Comparison of ENCODE assay signal across 8 cellular contexts in the genomic region with DNA sequence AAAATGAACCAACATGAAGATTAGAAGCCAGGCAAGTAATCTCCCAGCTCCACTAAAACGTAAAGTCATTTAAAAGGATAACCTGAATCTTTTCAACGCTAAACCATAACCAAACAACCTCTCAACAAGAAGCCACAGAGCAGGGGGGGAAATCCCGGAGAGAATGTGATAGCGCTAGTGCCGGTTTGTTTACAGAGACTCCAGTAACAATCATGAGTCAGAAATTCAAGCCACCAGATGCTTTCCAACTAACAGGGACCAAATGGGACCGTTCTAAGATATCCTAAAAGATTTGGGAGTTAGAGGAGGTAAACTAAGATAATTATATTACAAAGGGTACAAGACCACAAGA. TPM values are rescaled to one million over a fixed set of nuclear protein-coding genes. Genes with fewer than 3 reads are reported as not detected.
DNase-seq lines count a peak whose midpoint lies in the region; ATAC-seq and TF ChIP-seq lines count a peak whose summit lies in the region.

No MANE protein-coding gene starts in this region.

- POLR2A ChIA-PET in activated CD8-positive, alpha-beta T cell treated with anti-CD3 and anti-CD28 coated beads, Interleukin-2, amount 10 ng/mL, durations not matched to agents 7 days and 5 days (lab: Charles Lee) = interaction anchor here (0.7 to 3.9 kb wide), 7 partner anchors 7 to 446 kb away, joined by 3 to 38 read pairs (median 5); partner anchors contain the start of gene PEX19

- peaks cover 5% of the 10 kb centered on the region for H3K36me3 ChIP-seq in endodermal cell (ENCODE audit: control insufficient read depth, insufficient read depth, low read length)

- H3K27ac Mint-ChIP-seq in activated CD8-positive, alpha-beta T cell treated with anti-CD3 and anti-CD28 coated beads, Interleukin-2, amount 10 ng/mL, durations not matched to agents 7 days and 5 days = peak overlapping the region; percentile 95
- peak overlapping the region; percentile 99 for H3K27ac Mint-ChIP-seq in endodermal cell
- H3K27ac Mint-ChIP-seq in stimulated activated effector memory CD8-positive, alpha-beta T cell treated with anti-CD3 and anti-CD28 coated beads, Interleukin-12 subunit alpha, Interleukin-12 subunit beta, amount 100 ng/mL, for 72 hours = peak overlapping the region; percentile 100

- H3K27me3 Mint-ChIP-seq in activated CD8-positive, alpha-beta T cell treated with anti-CD3 and anti-CD28 coated beads, Interleukin-2, amount 10 ng/mL, durations not matched to agents 7 days and 5 days (ENCODE audit: low read depth) = no peaks in the 10 kb centered on the region
- peaks cover under 1% of the 10 kb centered on the region for H3K27me3 Mint-ChIP-seq in endodermal cell (ENCODE audit: insufficient read depth)

- ATAC-seq in HG02759 (IDR thresholded peaks at IDR 0.05; ENCODE audit: unreplicated experiment) = peak; percentile 26
- peak; percentile 48 for ATAC-seq in activated CD8-positive, alpha-beta T cell treated with anti-CD3 and anti-CD28 coated beads, Interleukin-2, amount 10 ng/mL, durations not matched to agents 7 days and 5 days
- peak; percentile 73 for ATAC-seq in stimulated activated effector memory CD8-positive, alpha-beta T cell treated with anti-CD3 and anti-CD28 coated beads, Interleukin-12 subunit alpha, Interleukin-12 subunit beta, amount 100 ng/mL, for 72 hours

- peak overlapping the region; percentile 92 for H3K27ac ChIP-seq in endodermal cell (ENCODE audit: low read depth, low read length)

- peaks cover 6% of the 10 kb centered on the region for H3K4me1 ChIP-seq in endodermal cell (ENCODE audit: control insufficient read depth, insufficient read depth, low read length)

- peak overlapping the region; percentile 96 for H3K4me3 Mint-ChIP-seq in activated CD8-positive, alpha-beta T cell treated with anti-CD3 and anti-CD28 coated beads, Interleukin-2, amount 10 ng/mL, durations not matched to agents 7 days and 5 days
- peak overlapping the region; percentile 100 for H3K4me3 Mint-ChIP-seq in endodermal cell
- peak overlapping the region; percentile 99 for H3K4me3 Mint-ChIP-seq in stimulated activated effector memory CD8-positive, alpha-beta T cell treated with anti-CD3 and anti-CD28 coated beads, Interleukin-12 subunit alpha, Interleukin-12 subunit beta, amount 100 ng/mL, for 72 hours

- peak overlapping the region; percentile 99 for H3K9ac ChIP-seq in endodermal cell (ENCODE audit: extremely low read depth, low read length, poor library complexity, severe bottlenecking)

- WGBS in endodermal cell (ENCODE audit: insufficient coverage in 1 of 2, insufficient read length in 1 of 2), 2 experiments = 0% methylated on average over 4 to 6 of the region's 6 CpGs

- H3K9me3 Mint-ChIP-seq in activated CD8-positive, alpha-beta T cell treated with anti-CD3 and anti-CD28 coated beads, Interleukin-2, amount 10 ng/mL, durations not matched to agents 7 days and 5 days (ENCODE audit: insufficient read depth) = no peaks in the 10 kb centered on the region
- H3K9me3 Mint-ChIP-seq in endodermal cell = no peaks in the 10 kb centered on the region
- no peaks in the 10 kb centered on the region for H3K9me3 Mint-ChIP-seq in stimulated activated effector memory CD8-positive, alpha-beta T cell treated with anti-CD3 and anti-CD28 coated beads, Interleukin-12 subunit alpha, Interleukin-12 subunit beta, amount 100 ng/mL, for 72 hours

- peaks cover 33% of the 10 kb centered on the region for H3K4me1 Mint-ChIP-seq in activated CD8-positive, alpha-beta T cell treated with anti-CD3 and anti-CD28 coated beads, Interleukin-2, amount 10 ng/mL, durations not matched to agents 7 days and 5 days (ENCODE audit: low read depth)
- peaks cover 34% of the 10 kb centered on the region for H3K4me1 Mint-ChIP-seq in endodermal cell
- peaks cover 41% of the 10 kb centered on the region for H3K4me1 Mint-ChIP-seq in stimulated activated effector memory CD8-positive, alpha-beta T cell treated with anti-CD3 and anti-CD28 coated beads, Interleukin-12 subunit alpha, Interleukin-12 subunit beta, amount 100 ng/mL, for 72 hours

- TF ChIP-seq CTCF in endodermal cell (conservative IDR thresholded peaks at IDR 0.05) = no peak

- no peaks in the 10 kb centered on the region for H3K9me3 ChIP-seq in endodermal cell (ENCODE audit: control insufficient read depth, low read length)

- peak; percentile 91 for DNase-seq in ELR (ENCODE audit: low read depth)
- peak; percentile 43 for DNase-seq in NCI-H2196 (lab: John Stamatoyannopoulos, UW; ENCODE audit: unreplicated experiment)
- peak; percentile 75 for DNase-seq in activated CD8-positive, alpha-beta T cell treated with anti-CD3 and anti-CD28 coated beads, Interleukin-2, amount 10 ng/mL, durations not matched to agents 7 days and 5 days
- DNase-seq in endodermal cell = peak; percentile 80
- DNase-seq in mucosa of gallbladder (ENCODE audit: low spot score) = peak; percentile 46
- peak in 1 of 2 donors; percentile 80 for DNase-seq in stimulated activated effector memory CD8-positive, alpha-beta T cell treated with anti-CD3 and anti-CD28 coated beads, Interleukin-12 subunit alpha, Interleukin-12 subunit beta, amount 100 ng/mL, for 72 hours (ENCODE audit: low spot score in 2 of 2)
- DNase-seq in pons (ENCODE audit: low spot score) = no peak

- peak overlapping the region; percentile 95 for H3K4me3 ChIP-seq in endodermal cell (ENCODE audit: low read length)

- no peaks in the 10 kb centered on the region for H3K27me3 ChIP-seq in endodermal cell (ENCODE audit: control insufficient read depth, insufficient read depth, low read length, poor library complexity, severe bottlenecking)

- CTCF ChIA-PET in activated CD8-positive, alpha-beta T cell treated with anti-CD3 and anti-CD28 coated beads, Interleukin-2, amount 10 ng/mL, durations not matched to agents 7 days and 5 days (lab: Charles Lee) = interaction anchor here (0.6 to 8.4 kb wide), 9 partner anchors 10 to 215 kb away, joined by 3 to 101 read pairs (median 5); no protein-coding TSS in a partner anchor

- peaks cover 10% of the 10 kb centered on the region for H3K36me3 Mint-ChIP-seq in activated CD8-positive, alpha-beta T cell treated with anti-CD3 and anti-CD28 coated beads, Interleukin-2, amount 10 ng/mL, durations not matched to agents 7 days and 5 days (ENCODE audit: low read depth)
- H3K36me3 Mint-ChIP-seq in endodermal cell (ENCODE audit: low read depth) = peaks cover 13% of the 10 kb centered on the region
- H3K36me3 Mint-ChIP-seq in stimulated activated effector memory CD8-positive, alpha-beta T cell treated with anti-CD3 and anti-CD28 coated beads, Interleukin-12 subunit alpha, Interleukin-12 subunit beta, amount 100 ng/mL, for 72 hours = peaks cover 62% of the 10 kb centered on the region

RNA-seq across cellular contexts. Expression of gene DCAF8, which starts 0.8 kb away (rescaled TPM):
- total RNA-seq in activated CD8-positive, alpha-beta T cell treated with anti-CD3 and anti-CD28 coated beads, Interleukin-2, amount 10 ng/mL, durations not matched to agents 7 days and 5 days = 10 to 100 TPM; 81.9 to 85.9 TPM
- total RNA-seq in endodermal cell (100 to 1,000 TPM; 185 to 238 TPM), mucosa of gallbladder (147 TPM)
- 143 TPM for polyA plus RNA-seq in endodermal cell (2013, experiment 1 of 2)
- polyA plus RNA-seq in endodermal cell (2013, experiment 2 of 2) = 122 TPM

RNA-seq across cellular contexts. Expression of gene PEX19, which starts 23.4 kb away (rescaled TPM):
- total RNA-seq in activated CD8-positive, alpha-beta T cell treated with anti-CD3 and anti-CD28 coated beads, Interleukin-2, amount 10 ng/mL, durations not matched to agents 7 days and 5 days = 10 to 100 TPM; 42.3 to 42.7 TPM
- total RNA-seq in endodermal cell (100 to 1,000 TPM in 1 of 2 donors, 10 to 100 TPM in 1; 94.7 to 102 TPM), mucosa of gallbladder (75.7 TPM)
- polyA plus RNA-seq in endodermal cell (2013, experiment 1 of 2) = 70.6 TPM
- polyA plus RNA-seq in endodermal cell (2013, experiment 2 of 2) = 65.2 TPM

RNA-seq across cellular contexts. Expression of gene PEA15, which starts 56.3 kb away (rescaled TPM):
- total RNA-seq in activated CD8-positive, alpha-beta T cell treated with anti-CD3 and anti-CD28 coated beads, Interleukin-2, amount 10 ng/mL, durations not matched to agents 7 days and 5 days = 10 to 100 TPM; 27.3 to 35.2 TPM
- total RNA-seq in endodermal cell (10 to 100 TPM; 55.9 to 56.3 TPM), mucosa of gallbladder (138 TPM)
- 393 TPM for polyA plus RNA-seq in endodermal cell (2013, experiment 1 of 2)
- 402 TPM for polyA plus RNA-seq in endodermal cell (2013, experiment 2 of 2)
